ENCODE assay signal across 8 cellular contexts in the genomic region with DNA sequence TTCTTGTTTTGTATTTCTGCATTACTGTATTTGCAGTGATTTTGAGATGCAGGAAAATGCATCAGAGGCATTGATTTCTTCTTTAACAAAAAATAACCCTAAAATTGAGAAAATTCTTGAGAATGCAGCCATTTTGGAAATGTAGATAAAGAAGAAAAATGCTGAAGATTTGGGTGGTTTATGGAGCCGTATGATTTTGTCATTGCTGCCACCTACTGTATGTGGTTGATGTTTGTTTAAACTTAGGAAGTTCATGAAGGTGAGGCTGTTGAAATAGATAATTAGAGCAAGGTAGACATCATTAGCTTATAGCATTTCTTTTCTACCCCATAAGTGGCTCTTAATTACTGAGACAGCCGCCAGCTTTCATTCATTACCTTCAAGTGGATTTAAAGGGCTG.
A peak's percentile ranks its signal among the peaks of the same experiment; 100 is the strongest.
DNase-seq lines count a peak whose midpoint lies in the region; TF ChIP-seq lines count a peak whose summit lies in the region.

No MANE protein-coding gene starts in this region.

- no peaks in the 10 kb centered on the region for H3K4me1 ChIP-seq in adipocyte (ENCODE audit: control insufficient read depth, insufficient read depth, low read length)

- TF ChIP-seq CTCF in NB4 (IDR thresholded peaks at IDR 0.05; ENCODE audit: low read depth, low read length) = peak; percentile 7
- TF ChIP-seq CTCF in lower leg skin (IDR thresholded peaks at IDR 0.05) = no peak

- H3K4me3 ChIP-seq in NB4 (ENCODE audit: low read depth, low read length) (no peak overlapping the region), adipocyte (ENCODE audit: low read length) (no peak overlapping the region), lower leg skin (ENCODE audit: low read depth, poor library complexity, severe bottlenecking) (no peak overlapping the region)

- peaks cover 32% of the 10 kb centered on the region for H3K36me3 ChIP-seq in adipocyte (ENCODE audit: control insufficient read depth, insufficient read depth, low read length, severe bottlenecking)

- H3K27me3 ChIP-seq in adipocyte (replicated peaks; ENCODE audit: control insufficient read depth, insufficient read depth, low read length) = no peaks in the 10 kb centered on the region

- DNase-seq in NCI-H2171 treated with DMSO at 0.1 percent for 48 hours (lab: John Stamatoyannopoulos, UW) = peak; percentile 65
- DNase-seq in NCI-H2171 (lab: John Stamatoyannopoulos, UW) = no peak
- peak; percentile 65 for DNase-seq in NB4 (ENCODE audit: low read depth)
- DNase-seq in adipocyte (ENCODE audit: low read depth) = peak; percentile 56
- peak; percentile 53 to 58 for DNase-seq in lung microvascular endothelial cell (ENCODE audit: low read depth in 2 of 2)
- no peak for DNase-seq in lower leg skin (ENCODE audit: low spot score in 2 of 2)
- DNase-seq in stimulated activated CD4-positive, alpha-beta T cell treated with anti-CD3 and anti-CD28 coated beads, Interleukin-2, amount 100 ng/mL, for 24 hours = no peak
- no peak for DNase-seq in SKM-1 treated with dmso at 0.1 percent for 144 hours (lab: John Stamatoyannopoulos, UW; ENCODE audit: unreplicated experiment)

- 47 to 48% methylated on average over 2 of the region's 2 CpGs for WGBS in lower leg skin, 2 donors

- no peak overlapping the region for H3K9ac ChIP-seq in adipocyte (ENCODE audit: low read length)

- no peak for TF ChIP-seq POLR2A in NB4 (IDR thresholded peaks at IDR 0.05; ENCODE audit: extremely low read depth, insufficient read length)
- no peak for TF ChIP-seq POLR2A in lower leg skin (IDR thresholded peaks at IDR 0.05)

- intact Hi-C loops in lower leg skin (cut with DNase I; ENCODE audit: low total_unique reads) = no loop called here

- H3K9me3 ChIP-seq in adipocyte (ENCODE audit: control insufficient read depth, low read length) = no peaks in the 10 kb centered on the region

Comparison
In these comparisons a context has a peak if more than half of its experiments do, and no peak if none do; other contexts are left out.
1. DNase-seq: peak in NCI-H2171 treated with DMSO at 0.1 percent for 48 hours (single experiment), NB4 (single experiment), adipocyte (single experiment) and lung microvascular endothelial cell (2 of 2); none in NCI-H2171 (single experiment), lower leg skin (0 of 2), stimulated activated CD4-positive, alpha-beta T cell treated with anti-CD3 and anti-CD28 coated beads, Interleukin-2, amount 100 ng/mL, for 24 hours (0 of 2) and SKM-1 treated with dmso at 0.1 percent for 144 hours (single experiment).